ENCODE assay signal across 9 cellular contexts in genomic region chr12:103771466-103771865, GRCh38.
DNase-seq lines count a peak whose midpoint lies in the region; ATAC-seq, FAIRE-seq and TF ChIP-seq lines count a peak whose summit lies in the region.
"Had no signal": no experiment of that assay in that cellular context is flagged by ENCODE, and none has a peak within 500 bp of the region (broad histone marks: within the 10 kb centered on the region; RNA-seq: fewer than 3 reads in every experiment).

No MANE protein-coding gene starts in this region.

- 64% methylated on average over 3 of the region's 3 CpGs for WGBS in GM12878 (ENCODE audit: insufficient coverage, insufficient replicate concordance, low lambda C conversion rate, missing lambda C conversion rate)
- WGBS in aorta, 2 donors = 12 to 17% methylated on average over 3 of the region's 3 CpGs

- no peaks in the 10 kb centered on the region for H3K9me3 Mint-ChIP-seq in CD14-positive monocyte
- H3K9me3 Mint-ChIP-seq: IgD-negative memory B cell had no signal

- H3K27me3 Mint-ChIP-seq in CD14-positive monocyte (ENCODE audit: low read depth in 3 of 3) = no peaks in the 10 kb centered on the region
- H3K27me3 Mint-ChIP-seq: IgD-negative memory B cell had no signal

- no peak for DNase-seq in CD14-positive monocyte (ENCODE audit: low spot score)
- peak; percentile 46 for DNase-seq in HEK293T (ENCODE audit: extremely low spot score)
- DNase-seq in GM12878 (ENCODE audit: low read depth, low spot score) = no peak
- DNase-seq in kidney tubule cell (ENCODE audit: low spot score) = peak; percentile 29
- no peak for DNase-seq in aorta
- no peak for DNase-seq in foreskin melanocyte
- no peak for DNase-seq in stimulated activated naive CD4-positive, alpha-beta T cell (lab: John Stamatoyannopoulos, UW)

- SMC1A ChIA-PET in GM12878 (lab: Charles Lee; ENCODE audit: uncharacterized antibody, unreplicated experiment) = interaction anchor here (1.1 to 1.8 kb wide), 2 partner anchors 29 to 337 kb away, joined by 3 to 4 read pairs; no protein-coding TSS in a partner anchor

- H3K4me3 ChIP-seq in GM12878 = no peak overlapping the region
- H3K4me3 ChIP-seq in aorta (ENCODE audit: low read length in 2 of 2) = no peak overlapping the region

- peak overlapping the region in 2 of 7 donors; percentile 16 to 63 for H3K27ac Mint-ChIP-seq in CD14-positive monocyte

- no peaks in the 10 kb centered on the region for H3K27me3 ChIP-seq in GM12878 (replicated peaks in 1 of 2; ENCODE audit: control insufficient read depth in 2 of 2, insufficient read depth in 2 of 2, low read length in 1 of 2)
- no peaks in the 10 kb centered on the region for H3K27me3 ChIP-seq in aorta (ENCODE audit: control insufficient read depth in 1 of 2, insufficient read depth in 2 of 2, low read length in 1 of 2)

- BruUV-seq in GM12878 (replicated peaks; lab: Mats Ljungman, UMichigan) = no TSS peak

- no peak overlapping the region for H3K4me2 ChIP-seq in GM12878 (ENCODE audit: control insufficient read depth, insufficient read depth)

- H3K9me3 ChIP-seq in GM12878 (replicated peaks; ENCODE audit: control insufficient read depth, insufficient read depth, low read length) (no peaks in the 10 kb centered on the region), aorta (ENCODE audit: control insufficient read depth, low read length) (no peaks in the 10 kb centered on the region)

- no peak overlapping the region for H2AFZ ChIP-seq in GM12878 (ENCODE audit: control insufficient read depth, low read depth, low read length)

- no peaks in the 10 kb centered on the region; a peak in 1 of 4 replicates for H3K36me3 ChIP-seq in GM12878 (ENCODE audit: control insufficient read depth in 2 of 2, insufficient read depth in 2 of 2, low read length in 1 of 2)
- H3K36me3 ChIP-seq in aorta (ENCODE audit: control insufficient read depth in 1 of 2, insufficient read depth in 2 of 2, low read length in 1 of 2) = peaks cover 6 to 11% of the 10 kb centered on the region in 2 donors

- peak; percentile 72 for TF ChIP-seq CTCF in CD14-positive monocyte (IDR thresholded peaks at IDR 0.05)
- peak in 2 of 3 experiments; percentile 25 to 29; a peak in 2 of 6 replicates for TF ChIP-seq CTCF in GM12878 (IDR thresholded peaks at IDR 0.05 in 2 of 3, conservative IDR thresholded peaks at IDR 0.05 in 1 of 3; ENCODE audit: control insufficient read depth in 2 of 3, extremely low read depth in 1 of 3, insufficient read depth in 1 of 3, low read depth in 3 of 3, low read length in 3 of 3)

- ATAC-seq in GM12878 (peak; percentile 31; the same call in 1 of the 3 replicates), aorta (ENCODE audit: low FRiP score) (peak; percentile 80), HG02981 (IDR thresholded peaks at IDR 0.05; ENCODE audit: unreplicated experiment) (no peak)

- peak; percentile 68 for TF ChIP-seq RAD21 in GM12878 (IDR thresholded peaks at IDR 0.05; ENCODE audit: insufficient read depth, low read depth, low read length)

- POLR2A ChIA-PET in HEK293T (lab: Yijun Ruan, JAX) (no interaction called here), GM12878 (lab: Charles Lee) (no interaction called here)

- RAD21 ChIA-PET in GM12878 (lab: Charles Lee; ENCODE audit: unreplicated experiment) = interaction anchor here (1.4 kb wide), 1 partner anchor 338 kb away, joined by 3 read pairs; no protein-coding TSS in a partner anchor

- no peak for FAIRE-seq in GM12878 (lab: Jason Lieb, UNC)

- no peaks in the 10 kb centered on the region for H3K79me2 ChIP-seq in GM12878 (ENCODE audit: control insufficient read depth, insufficient read depth, low read length)

- H3K4me1 Mint-ChIP-seq in CD14-positive monocyte = peaks cover 6% of the 10 kb centered on the region
- H3K4me1 Mint-ChIP-seq: IgD-negative memory B cell had no signal

- H3K4me1 ChIP-seq in GM12878 (ENCODE audit: control insufficient read depth, insufficient read depth, low read length) (no peaks in the 10 kb centered on the region), aorta (ENCODE audit: control insufficient read depth in 1 of 2, insufficient read depth in 2 of 2, low read length in 2 of 2) (no peaks in the 10 kb centered on the region)

- CTCF ChIA-PET in HEK293T (lab: Yijun Ruan, JAX) (interaction anchor here (0.7 kb wide), 1 partner anchor 8 kb away, joined by 3 read pairs; no protein-coding TSS in a partner anchor), GM12878 (lab: Yijun Ruan, JAX) (no interaction called here)

- peaks cover 5 to 24% of the 10 kb centered on the region in 2 donors for H3K36me3 Mint-ChIP-seq in CD14-positive monocyte

- H3K27ac ChIP-seq in GM12878 (ENCODE audit: control insufficient read depth, insufficient read depth) (no peak overlapping the region), aorta (ENCODE audit: low read depth in 1 of 2, low read length in 2 of 2) (no peak overlapping the region)

- intact Hi-C loops in CD14-positive monocyte (cut with micrococcal nuclease) (loop anchor here (2.0 to 5.0 kb wide), 3 partner anchors 96 to 341 kb away; no protein-coding TSS in a partner anchor), GM12878 (cut with micrococcal nuclease; ENCODE audit: unreplicated experiment) (no loop called here), aorta (cut with DNase I) (loop anchor here (2.0 to 5.0 kb wide), 3 partner anchors 66 to 106 kb away; no protein-coding TSS in a partner anchor)

- H3K9ac ChIP-seq in GM12878 (ENCODE audit: control insufficient read depth, insufficient read depth, low read length) = no peak overlapping the region

- H4K20me1 ChIP-seq in GM12878 (ENCODE audit: control insufficient read depth, insufficient read depth) = no peaks in the 10 kb centered on the region

- no peak overlapping the region for H3K4me3 Mint-ChIP-seq in CD14-positive monocyte
- H3K4me3 Mint-ChIP-seq: IgD-negative memory B cell had no signal

- TF ChIP-seq POLR2A in GM12878 (IDR thresholded peaks at IDR 0.05; ENCODE audit: low read depth, low read length) = no peak

- TF ChIP-seq EP300 in GM12878 (IDR thresholded peaks at IDR 0.05; ENCODE audit: borderline replicate concordance in 1 of 2, control insufficient read depth in 1 of 2, low read depth in 2 of 2, low read length in 2 of 2) = no peak

- in situ Hi-C loops in GM12878 (cut with MboI) = no loop called here

TF ChIP-seq in HEK293T, 16 proteins besides CTCF, POLR2A, EP300 and RAD21:
- no peak for TF ChIP-seq ZNF384 (IDR thresholded peaks at IDR 0.05)
- TF ChIP-seq FOXM1 (IDR thresholded peaks at IDR 0.05; ENCODE audit: borderline replicate concordance) = no peak
- no peak for TF ChIP-seq BHLHE40 (IDR thresholded peaks at IDR 0.05; ENCODE audit: borderline replicate concordance)
- TF ChIP-seq ARNT (IDR thresholded peaks at IDR 0.05) = no peak
- no peak for TF ChIP-seq FOXK2 (IDR thresholded peaks at IDR 0.05)
- no peak for TF ChIP-seq SP1 (IDR thresholded peaks at IDR 0.05)
- TF ChIP-seq ELF4 (IDR thresholded peaks at IDR 0.05) = no peak
- TF ChIP-seq, protein P1, sequence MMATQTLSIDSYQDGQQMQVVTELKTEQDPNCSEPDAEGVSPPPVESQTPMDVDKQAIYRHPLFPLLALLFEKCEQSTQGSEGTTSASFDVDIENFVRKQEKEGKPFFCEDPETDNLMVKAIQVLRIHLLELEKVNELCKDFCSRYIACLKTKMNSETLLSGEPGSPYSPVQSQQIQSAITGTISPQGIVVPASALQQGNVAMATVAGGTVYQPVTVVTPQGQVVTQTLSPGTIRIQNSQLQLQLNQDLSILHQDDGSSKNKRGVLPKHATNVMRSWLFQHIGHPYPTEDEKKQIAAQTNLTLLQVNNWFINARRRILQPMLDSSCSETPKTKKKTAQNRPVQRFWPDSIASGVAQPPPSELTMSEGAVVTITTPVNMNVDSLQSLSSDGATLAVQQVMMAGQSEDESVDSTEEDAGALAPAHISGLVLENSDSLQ (IDR thresholded peaks at IDR 0.05) = no peak
- no peak for TF ChIP-seq HDGF (IDR thresholded peaks at IDR 0.05; ENCODE audit: borderline replicate concordance)
- TF ChIP-seq L3MBTL2 (conservative IDR thresholded peaks at IDR 0.05) = no peak
- TF ChIP-seq TARDBP (IDR thresholded peaks at IDR 0.05) = no peak
- TF ChIP-seq FOXA1 (IDR thresholded peaks at IDR 0.05) = no peak

TF ChIP-seq in GM12878, 131 proteins besides CTCF, POLR2A, EP300 and RAD21:
- TF ChIP-seq BCL11A (IDR thresholded peaks at IDR 0.05; ENCODE audit: low read depth, low read length) (no peak), MYC (IDR thresholded peaks at IDR 0.05; ENCODE audit: insufficient read depth, insufficient read length, insufficient replicate concordance, low read length, severe bottlenecking) (no peak), EZH2 (IDR thresholded peaks at IDR 0.05; ENCODE audit: borderline replicate concordance, control insufficient read depth, low read depth, low read length) (no peak), CHD2 (IDR thresholded peaks at IDR 0.05; ENCODE audit: borderline replicate concordance, low read depth, low read length) (no peak), TAF1 (IDR thresholded peaks at IDR 0.05; ENCODE audit: borderline replicate concordance, low read depth, low read length) (no peak), HDAC2 (IDR thresholded peaks at IDR 0.05) (no peak), TCF3 (IDR thresholded peaks at IDR 0.05; ENCODE audit: borderline replicate concordance, insufficient read depth, low read depth, low read length) (no peak), BHLHE40 (IDR thresholded peaks at IDR 0.05; ENCODE audit: borderline replicate concordance in 1 of 2, low read depth in 2 of 2, low read length in 1 of 2) (no peak), BCL3 (IDR thresholded peaks at IDR 0.05; ENCODE audit: borderline replicate concordance, insufficient read depth, low read depth, low read length, poor library complexity, severe bottlenecking) (no peak)

Comparison
In these comparisons a context has a peak if more than half of its experiments do, and no peak if none do; other contexts are left out.
1. DNase-seq: peak in HEK293T (single experiment) and kidney tubule cell (single experiment); none in CD14-positive monocyte (single experiment), GM12878 (single experiment), aorta (0 of 2), foreskin melanocyte (single experiment) and stimulated activated naive CD4-positive, alpha-beta T cell (0 of 6).